ENCODE assay signal across 11 cellular contexts in genomic region chr2:38098351-38099095, GRCh38. TPM values are rescaled to one million over a fixed set of nuclear protein-coding genes. Genes with fewer than 3 reads are reported as not detected.
A peak's percentile ranks its signal among the peaks of the same experiment; 100 is the strongest.
DNase-seq lines count a peak whose midpoint lies in the region; ATAC-seq and TF ChIP-seq lines count a peak whose summit lies in the region.
"Had no signal": no experiment of that assay in that cellular context is flagged by ENCODE, and none has a peak within 500 bp of the region (broad histone marks: within the 10 kb centered on the region; RNA-seq: fewer than 3 reads in every experiment).

No MANE protein-coding gene starts in this region.

- H3K36me3 Mint-ChIP-seq in Caco-2 (ENCODE audit: insufficient read depth, unreplicated experiment), result peaks cover 7% of the 10 kb centered on the region

- H3K4me3 Mint-ChIP-seq in Caco-2 (ENCODE audit: unreplicated experiment), result peak overlapping the region; percentile 0

- H3K36me3 ChIP-seq in Caco-2 (ENCODE audit: control insufficient read depth, insufficient read depth, low read length) (peaks cover 1% of the 10 kb centered on the region; the same call in 1 of the 2 replicates), SJSA1 (no peaks in the 10 kb centered on the region), psoas muscle (ENCODE audit: insufficient read depth in 1 of 2, low read depth in 1 of 2) (no peaks in the 10 kb centered on the region), HAP-1 (replicated peaks) (no peaks in the 10 kb centered on the region)

- H3K27me3 ChIP-seq in Caco-2 (replicated peaks; ENCODE audit: control insufficient read depth, insufficient read depth, low read length), result no peaks in the 10 kb centered on the region
- no peaks in the 10 kb centered on the region for H3K27me3 ChIP-seq in SJSA1 (replicated peaks)
- peaks cover 0 to 27% (median 0%) of the 10 kb centered on the region in 3 donors for H3K27me3 ChIP-seq in psoas muscle (ENCODE audit: insufficient read depth in 3 of 3, low read length in 2 of 3)
- H3K27me3 ChIP-seq in HAP-1 (ENCODE audit: low read depth), result peaks cover 3% of the 10 kb centered on the region; the same call in 1 of the 2 replicates

- H3K4me1 Mint-ChIP-seq in Caco-2 (ENCODE audit: low read depth, unreplicated experiment), result peaks cover 37% of the 10 kb centered on the region

- peaks cover 42% of the 10 kb centered on the region for H3K4me1 ChIP-seq in Caco-2
- peaks cover 55% of the 10 kb centered on the region for H3K4me1 ChIP-seq in SJSA1 (replicated peaks)
- peaks cover 6% of the 10 kb centered on the region for H3K4me1 ChIP-seq in psoas muscle
- H3K4me1 ChIP-seq in HAP-1, result peaks cover 30% of the 10 kb centered on the region

- ATAC-seq in psoas muscle (no peak), HG03460 (IDR thresholded peaks at IDR 0.05; ENCODE audit: unreplicated experiment) (no peak)
- ATAC-seq: esophagus mucosa had no signal

- no peak overlapping the region for H3K4me3 ChIP-seq in Caco-2 (ENCODE audit: low read depth, low read length)
- no peak overlapping the region for H3K4me3 ChIP-seq in SJSA1
- H3K4me3 ChIP-seq in fibroblast of villous mesenchyme (ENCODE audit: low read depth, low read length), result peak overlapping the region; percentile 0
- H3K4me3 ChIP-seq in psoas muscle, result peak overlapping the region; percentile 39
- H3K4me3 ChIP-seq in HAP-1, result no peak overlapping the region

- BruUV-seq in Caco-2 (replicated peaks; lab: Mats Ljungman, UMichigan), result no TSS peak

- WGBS in psoas muscle, 3 donors, result 9 to 21% (median 19%) methylated on average over 12 of the region's 12 CpGs

- H3K9me3 Mint-ChIP-seq in Caco-2 (ENCODE audit: unreplicated experiment), result no peaks in the 10 kb centered on the region

- DNase-seq in Caco-2 (peak in 1 of 2 experiments; percentile 58), SJSA1 (ENCODE audit: low read depth in 1 of 2, low spot score in 2 of 2) (no peak), fibroblast of villous mesenchyme (ENCODE audit: low read depth) (no peak), psoas muscle (no peak), NCI-H1105 (lab: John Stamatoyannopoulos, UW) (no peak), occipital lobe (lab: John Stamatoyannopoulos, UW) (no peak), HAP-1 (ENCODE audit: low spot score in 2 of 2) (no peak)
- DNase-seq: NCI-H1417, SK-N-SH had no signal

- H3K27ac Mint-ChIP-seq in Caco-2 (ENCODE audit: unreplicated experiment), result peak overlapping the region; percentile 48

- no peaks in the 10 kb centered on the region for H3K27me3 Mint-ChIP-seq in Caco-2 (ENCODE audit: insufficient read depth, unreplicated experiment)

- H3K9me3 ChIP-seq in Caco-2 (no peaks in the 10 kb centered on the region), SJSA1 (replicated peaks) (no peaks in the 10 kb centered on the region), psoas muscle (no peaks in the 10 kb centered on the region), HAP-1 (no peaks in the 10 kb centered on the region)
- H3K9me3 ChIP-seq: SK-N-SH had no signal

- POLR2A ChIA-PET in Caco-2 (lab: Charles Lee), result no interaction called here

- intact Hi-C loops in Caco-2 (cut with micrococcal nuclease; ENCODE audit: unreplicated experiment), result no loop called here
- intact Hi-C loops in psoas muscle (cut with DNase I), result no loop called here

- H3K27ac ChIP-seq in SJSA1 (peak overlapping the region; percentile 80), psoas muscle (peak overlapping the region; percentile 56)

- CTCF ChIA-PET in Caco-2 (lab: Charles Lee), result no interaction called here

- no peak for TF ChIP-seq CTCF in Caco-2 (IDR thresholded peaks at IDR 0.05; ENCODE audit: insufficient read depth in 1 of 2, low read depth in 1 of 2, low read length in 1 of 2, severe bottlenecking in 1 of 2, unreplicated experiment in 1 of 2)
- TF ChIP-seq CTCF in fibroblast of villous mesenchyme (IDR thresholded peaks at IDR 0.05; ENCODE audit: insufficient read depth, low read depth, low read length), result no peak
- no peak for TF ChIP-seq CTCF in psoas muscle (IDR thresholded peaks at IDR 0.05)

- in situ Hi-C loops in HAP-1 (cut with MboI; ENCODE audit: low sequenced_read_pairs), result no loop called here

RNA-seq across cellular contexts. Expression of gene CYP1B1, which starts 22.6 kb away (rescaled TPM):
- total RNA-seq in Caco-2 (2022), result 1.3 and 1.8 TPM in 2 replicates
- total RNA-seq in SJSA1 (2014; rRNA removed; shearing (Covaris generic)), result 5.6 and 9.8 TPM in 2 replicates
- total RNA-seq in fibroblast of villous mesenchyme, result 6.5 and 9.3 TPM in 2 replicates
- total RNA-seq in psoas muscle, result 10 to 100 TPM in 3 of 4 donors, 1 to 10 TPM in 1; 6.8 to 53.1 (median 19.6) TPM
- 1 to 10 TPM; 1.1 to 5.0 (median 4.2) TPM for polyA plus RNA-seq in psoas muscle
- 7.8 TPM for total RNA-seq in occipital lobe

Comparison
In these comparisons a context has a peak if more than half of its experiments do, and no peak if none do; other contexts are left out.
1. H3K4me3 ChIP-seq: peak in fibroblast of villous mesenchyme (single experiment) and psoas muscle (single experiment); none in Caco-2 (single experiment), SJSA1 (single experiment) and HAP-1 (single experiment).